17 cellular contexts compared by ENCODE assay signal in the genomic region with DNA sequence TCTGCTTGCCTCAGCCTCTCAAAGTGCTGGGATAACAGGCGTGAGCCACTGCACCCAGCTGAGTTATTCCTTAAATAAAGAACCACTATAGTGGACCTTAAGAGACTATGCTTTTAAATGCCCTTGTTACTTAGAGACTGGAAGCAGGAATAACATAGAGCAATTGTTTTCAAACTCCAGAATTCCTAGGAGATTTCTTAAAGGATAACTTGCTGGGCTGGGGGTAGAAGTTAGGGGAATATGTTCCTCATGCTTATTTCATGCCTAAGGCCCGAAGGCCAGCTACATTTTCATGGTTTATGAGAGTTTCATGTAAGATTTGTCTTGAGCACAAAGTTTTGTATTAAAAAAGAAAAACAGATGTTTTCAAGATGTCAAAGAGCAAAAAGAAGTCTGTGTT.
"Had no signal": no experiment of that assay in that cellular context is flagged by ENCODE, and none has a peak within 500 bp of the region (broad histone marks: within the 10 kb centered on the region; RNA-seq: fewer than 3 reads in every experiment).

No MANE protein-coding gene starts in this region.

- H3K4me1 ChIP-seq: breast epithelium, esophagus squamous epithelium, suprapubic skin, upper lobe of left lung had no signal

- H3K4me3 ChIP-seq: breast epithelium, dorsolateral prefrontal cortex, esophagus squamous epithelium, suprapubic skin, upper lobe of left lung had no signal

- H3K9me3 ChIP-seq: breast epithelium, esophagus squamous epithelium, suprapubic skin, upper lobe of left lung had no signal

- H3K4me1 Mint-ChIP-seq: memory B cell, nephron had no signal

- DNase-seq: activated naive CD8-positive, alpha-beta T cell treated with anti-CD3 and anti-CD28 coated beads, Interleukin-2, amount 10 ng/mL, durations not matched to agents 7 days and 5 days; activated T-cell treated with anti-CD3 and anti-CD28 coated beads for 4 hours; anterior cingulate cortex; dorsolateral prefrontal cortex; esophagus squamous epithelium; islet precursor cell; occipital lobe; stimulated activated CD4-positive, alpha-beta T cell treated with anti-CD3 and anti-CD28 coated beads, Interleukin-12 subunit alpha, Interleukin-12 subunit beta, amount 100 ng/mL, for 4 hours; stimulated activated naive CD8-positive, alpha-beta T cell treated with anti-CD3 and anti-CD28 coated beads, Interleukin-15, Interleukin-2, amounts not matched to agents 100 U/mL and 50 U/mL, for 24 hours; upper lobe of left lung had no signal

- H3K27ac Mint-ChIP-seq: activated naive CD8-positive, alpha-beta T cell treated with anti-CD3 and anti-CD28 coated beads, Interleukin-2, amount 10 ng/mL, durations not matched to agents 7 days and 5 days; memory B cell; nephron; progenitor cell of endocrine pancreas had no signal

- H3K4me3 Mint-ChIP-seq: activated naive CD8-positive, alpha-beta T cell treated with anti-CD3 and anti-CD28 coated beads, Interleukin-2, amount 10 ng/mL, durations not matched to agents 7 days and 5 days; memory B cell; nephron had no signal

- H3K9me3 Mint-ChIP-seq: activated naive CD8-positive, alpha-beta T cell treated with anti-CD3 and anti-CD28 coated beads, Interleukin-2, amount 10 ng/mL, durations not matched to agents 7 days and 5 days; memory B cell; nephron had no signal

- ATAC-seq: left lobe of liver; sciatic nerve; stimulated activated naive CD8-positive, alpha-beta T cell treated with anti-CD3 and anti-CD28 coated beads, Interleukin-15, Interleukin-2, amounts not matched to agents 100 U/mL and 50 U/mL, for 24 hours had no signal

- H3K27me3 ChIP-seq: breast epithelium, dorsolateral prefrontal cortex, esophagus squamous epithelium, suprapubic skin, upper lobe of left lung had no signal

- H3K27ac ChIP-seq: suprapubic skin, upper lobe of left lung had no signal
